Comparison of ENCODE assay signal across 23 cellular contexts in the genomic region with DNA sequence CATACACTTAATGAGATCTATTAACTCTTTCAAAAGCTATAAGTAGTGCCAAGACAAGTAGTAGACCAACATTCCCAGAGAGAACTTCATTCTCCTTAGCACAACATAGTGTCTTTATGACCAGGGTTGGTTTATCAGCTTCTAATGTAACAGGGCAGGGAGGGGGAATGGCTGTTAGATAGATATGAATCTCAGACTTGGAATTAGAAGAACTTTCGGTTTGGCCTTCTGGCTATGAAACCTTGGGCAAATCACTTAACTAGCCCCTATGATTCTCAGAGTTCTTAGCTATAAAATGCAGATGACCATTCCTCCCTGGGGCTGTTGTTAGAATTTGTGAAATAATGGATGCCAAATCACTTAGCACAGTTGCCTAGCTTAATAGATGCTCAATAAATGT.
"Had no signal": no experiment of that assay in that cellular context is flagged by ENCODE, and none has a peak within 500 bp of the region (broad histone marks: within the 10 kb centered on the region; RNA-seq: fewer than 3 reads in every experiment).

No MANE protein-coding gene starts in this region.

- H3K4me3 ChIP-seq: dorsolateral prefrontal cortex, gastrocnemius medialis, lung, pancreas, right lobe of liver, suprapubic skin, transverse colon, vagina had no signal

- DNase-seq: dorsolateral prefrontal cortex; effector CD4-positive, alpha-beta T cell; foreskin fibroblast; gastrocnemius medialis; head of caudate nucleus; kidney; midbrain; naive thymus-derived CD8-positive, alpha-beta T cell; occipital lobe; pancreas; right lobe of liver; small intestine; stimulated activated CD4-positive, alpha-beta T cell treated with anti-CD3 and anti-CD28 coated beads, Interleukin-12 subunit alpha, Interleukin-12 subunit beta, amount 100 ng/mL, for 4 hours; stimulated activated CD4-positive, alpha-beta T cell treated with anti-CD3 and anti-CD28 coated beads, Interleukin-1b, Interleukin-23, amount 100 ng/mL, for 48 hours; stimulated activated CD4-positive, alpha-beta T cell treated with anti-CD3 and anti-CD28 coated beads, Interleukin-4, amount 100 ng/mL, for 1 hour; stimulated activated CD8-positive, alpha-beta memory T cell treated with anti-CD3 and anti-CD28 coated beads, Interleukin-4, amount 100 ng/mL, for 48 hours; stimulated activated naive CD4-positive, alpha-beta T cell; stimulated activated naive CD8-positive, alpha-beta T cell treated with anti-CD3 and anti-CD28 coated beads, Interleukin-15, amount 100 ng/mL, for 72 hours; transverse colon had no signal

- H3K4me1 ChIP-seq: gastrocnemius medialis, pancreas, right lobe of liver, suprapubic skin, transverse colon, vagina had no signal

- H3K9me3 ChIP-seq: gastrocnemius medialis, pancreas, right lobe of liver, suprapubic skin, transverse colon, vagina had no signal

- H3K36me3 ChIP-seq: gastrocnemius medialis, pancreas, right lobe of liver, suprapubic skin, transverse colon, vagina had no signal

- H3K27ac ChIP-seq: dorsolateral prefrontal cortex, gastrocnemius medialis, pancreas, right lobe of liver, suprapubic skin, transverse colon, vagina had no signal

- H3K27me3 ChIP-seq: dorsolateral prefrontal cortex, gastrocnemius medialis, pancreas, right lobe of liver, suprapubic skin, transverse colon, vagina had no signal

- ATAC-seq: gastrocnemius medialis; left lobe of liver; naive thymus-derived CD8-positive, alpha-beta T cell; pancreas; right lobe of liver; stimulated activated naive CD8-positive, alpha-beta T cell treated with anti-CD3 and anti-CD28 coated beads, Interleukin-15, amount 100 ng/mL, for 72 hours had no signal
